In the genomic region with DNA sequence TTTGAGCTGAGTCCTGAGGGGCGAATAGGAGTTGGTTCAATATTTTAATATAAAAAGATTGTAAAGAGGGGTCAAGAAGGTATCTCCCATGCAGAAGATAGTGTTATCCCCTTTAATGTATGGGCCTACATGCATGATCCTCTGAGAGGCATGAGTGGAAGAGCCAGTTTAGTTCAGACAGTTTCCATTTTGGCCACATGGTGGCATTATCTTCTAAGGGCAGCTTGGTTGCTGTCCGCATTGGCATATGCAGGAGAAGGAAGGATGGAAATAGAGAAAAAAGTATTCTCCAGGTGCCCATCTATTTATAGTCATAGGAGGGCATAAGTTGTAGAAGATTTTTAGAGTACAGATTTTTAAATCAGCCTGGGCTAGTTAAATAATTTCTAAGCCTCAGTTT, we compare ENCODE assay signal across 8 cellular contexts. TPM values are rescaled to one million over a fixed set of nuclear protein-coding genes. Genes with fewer than 3 reads are reported as not detected.
DNase-seq lines count a peak whose midpoint lies in the region; ATAC-seq and TF ChIP-seq lines count a peak whose summit lies in the region.

No MANE protein-coding gene starts in this region.

- H3K27ac Mint-ChIP-seq in CD14-positive monocyte = no peak overlapping the region

- peak; percentile 47 for TF ChIP-seq CTCF in CD14-positive monocyte (IDR thresholded peaks at IDR 0.05)
- TF ChIP-seq CTCF in GM20000 (IDR thresholded peaks at IDR 0.05; ENCODE audit: extremely low read depth, missing control alignments) = no peak

- DNase-seq in CD14-positive monocyte (ENCODE audit: low spot score) (no peak), GM20000 (ENCODE audit: low spot score) (peak; percentile 22), iPS-NIHi7 (ENCODE audit: extremely low spot score) (peak; percentile 56), caudate nucleus (lab: John Stamatoyannopoulos, UW) (no peak), occipital lobe (lab: John Stamatoyannopoulos, UW) (no peak)
- DNase-seq in activated CD8-positive, alpha-beta memory T cell treated with anti-CD3 and anti-CD28 coated beads, Interleukin-2, amount 50 U/mL, for 48 hours = no peak

- H3K36me3 Mint-ChIP-seq in CD14-positive monocyte = peaks cover 8 to 9% of the 10 kb centered on the region in 2 donors

- H3K4me1 Mint-ChIP-seq in CD14-positive monocyte = peaks cover 16% of the 10 kb centered on the region

- peaks cover 30 to 34% (median 31%) of the 10 kb centered on the region in 3 donors for H3K27me3 Mint-ChIP-seq in CD14-positive monocyte (ENCODE audit: low read depth in 3 of 3)

- H3K4me3 Mint-ChIP-seq in CD14-positive monocyte = no peak overlapping the region

- peaks cover 13 to 25% (median 18%) of the 10 kb centered on the region in 7 donors for H3K9me3 Mint-ChIP-seq in CD14-positive monocyte

- intact Hi-C loops in CD14-positive monocyte (cut with micrococcal nuclease) = no loop called here

- ATAC-seq in SK-N-SH treated with all-trans-retinoic acid at 6 μM for 48 hours (no peak), HG02981 (IDR thresholded peaks at IDR 0.05; ENCODE audit: unreplicated experiment) (no peak)

- no peak overlapping the region for H3K27ac ChIP-seq in caudate nucleus (ENCODE audit: low read depth, low read length)

TF ChIP-seq in SK-N-SH treated with all-trans-retinoic acid at 6 μM for 48 hours, 23 proteins besides CTCF, POLR2A, EP300 and RAD21:
- TF ChIP-seq, protein P1, sequence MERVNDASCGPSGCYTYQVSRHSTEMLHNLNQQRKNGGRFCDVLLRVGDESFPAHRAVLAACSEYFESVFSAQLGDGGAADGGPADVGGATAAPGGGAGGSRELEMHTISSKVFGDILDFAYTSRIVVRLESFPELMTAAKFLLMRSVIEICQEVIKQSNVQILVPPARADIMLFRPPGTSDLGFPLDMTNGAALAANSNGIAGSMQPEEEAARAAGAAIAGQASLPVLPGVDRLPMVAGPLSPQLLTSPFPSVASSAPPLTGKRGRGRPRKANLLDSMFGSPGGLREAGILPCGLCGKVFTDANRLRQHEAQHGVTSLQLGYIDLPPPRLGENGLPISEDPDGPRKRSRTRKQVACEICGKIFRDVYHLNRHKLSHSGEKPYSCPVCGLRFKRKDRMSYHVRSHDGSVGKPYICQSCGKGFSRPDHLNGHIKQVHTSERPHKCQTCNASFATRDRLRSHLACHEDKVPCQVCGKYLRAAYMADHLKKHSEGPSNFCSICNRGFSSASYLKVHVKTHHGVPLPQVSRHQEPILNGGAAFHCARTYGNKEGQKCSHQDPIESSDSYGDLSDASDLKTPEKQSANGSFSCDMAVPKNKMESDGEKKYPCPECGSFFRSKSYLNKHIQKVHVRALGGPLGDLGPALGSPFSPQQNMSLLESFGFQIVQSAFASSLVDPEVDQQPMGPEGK (CRISPR knock-in tag; IDR thresholded peaks at IDR 0.05; ENCODE audit: borderline replicate concordance) = no peak
- TF ChIP-seq ZFP3 (CRISPR knock-in tag; IDR thresholded peaks at IDR 0.05) = peak; percentile 83
- TF ChIP-seq, protein P2, sequence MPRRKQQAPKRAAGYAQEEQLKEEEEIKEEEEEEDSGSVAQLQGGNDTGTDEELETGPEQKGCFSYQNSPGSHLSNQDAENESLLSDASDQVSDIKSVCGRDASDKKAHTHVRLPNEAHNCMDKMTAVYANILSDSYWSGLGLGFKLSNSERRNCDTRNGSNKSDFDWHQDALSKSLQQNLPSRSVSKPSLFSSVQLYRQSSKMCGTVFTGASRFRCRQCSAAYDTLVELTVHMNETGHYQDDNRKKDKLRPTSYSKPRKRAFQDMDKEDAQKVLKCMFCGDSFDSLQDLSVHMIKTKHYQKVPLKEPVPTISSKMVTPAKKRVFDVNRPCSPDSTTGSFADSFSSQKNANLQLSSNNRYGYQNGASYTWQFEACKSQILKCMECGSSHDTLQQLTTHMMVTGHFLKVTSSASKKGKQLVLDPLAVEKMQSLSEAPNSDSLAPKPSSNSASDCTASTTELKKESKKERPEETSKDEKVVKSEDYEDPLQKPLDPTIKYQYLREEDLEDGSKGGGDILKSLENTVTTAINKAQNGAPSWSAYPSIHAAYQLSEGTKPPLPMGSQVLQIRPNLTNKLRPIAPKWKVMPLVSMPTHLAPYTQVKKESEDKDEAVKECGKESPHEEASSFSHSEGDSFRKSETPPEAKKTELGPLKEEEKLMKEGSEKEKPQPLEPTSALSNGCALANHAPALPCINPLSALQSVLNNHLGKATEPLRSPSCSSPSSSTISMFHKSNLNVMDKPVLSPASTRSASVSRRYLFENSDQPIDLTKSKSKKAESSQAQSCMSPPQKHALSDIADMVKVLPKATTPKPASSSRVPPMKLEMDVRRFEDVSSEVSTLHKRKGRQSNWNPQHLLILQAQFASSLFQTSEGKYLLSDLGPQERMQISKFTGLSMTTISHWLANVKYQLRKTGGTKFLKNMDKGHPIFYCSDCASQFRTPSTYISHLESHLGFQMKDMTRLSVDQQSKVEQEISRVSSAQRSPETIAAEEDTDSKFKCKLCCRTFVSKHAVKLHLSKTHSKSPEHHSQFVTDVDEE (CRISPR knock-in tag; IDR thresholded peaks at IDR 0.05) = no peak

RNA-seq across cellular contexts. Expression of a gene that starts 5.4 kb away (rescaled TPM):
- 1 to 10 TPM; 4.2 to 8.6 TPM for polyA plus RNA-seq in CD14-positive monocyte
- 17.3 TPM for total RNA-seq in occipital lobe

Comparison
In these comparisons a context has a peak if more than half of its experiments do, and no peak if none do; other contexts are left out.
1. DNase-seq: peak in GM20000 (single experiment) and iPS-NIHi7 (single experiment); none in CD14-positive monocyte (single experiment), activated CD8-positive, alpha-beta memory T cell treated with anti-CD3 and anti-CD28 coated beads, Interleukin-2, amount 50 U/mL, for 48 hours (single experiment), caudate nucleus (0 of 61) and occipital lobe (single experiment).